In genomic region chr11:66275984-66276612, GRCh38 we compare ENCODE assay signal across 24 cellular contexts. TPM values are rescaled to one million over a fixed set of nuclear protein-coding genes. Genes with fewer than 3 reads are reported as not detected.
"Had no signal": no experiment of that assay in that cellular context is flagged by ENCODE, and none has a peak within 500 bp of the region (broad histone marks: within the 10 kb centered on the region; RNA-seq: fewer than 3 reads in every experiment).

No MANE protein-coding gene starts in this region.

- H3K27me3 ChIP-seq: colonic mucosa, hepatocyte, ovary, right atrium auricular region, transverse colon had no signal

- H3K4me1 Mint-ChIP-seq: endodermal cell had no signal

- H3K4me2 ChIP-seq: hepatocyte had no signal

- FAIRE-seq: endothelial cell of umbilical vein, small intestine had no signal

- DNase-seq: colonic mucosa; dermis blood vessel endothelial cell; endodermal cell; erythroblast; foreskin keratinocyte; kidney glomerular epithelial cell; mammary epithelial cell; mucosa of descending colon; naive thymus-derived CD8-positive, alpha-beta T cell; nucleus accumbens; ovary; small intestine; stimulated activated CD4-positive, alpha-beta T cell treated with anti-CD3 and anti-CD28 coated beads, Interleukin-12 subunit alpha, Interleukin-12 subunit beta, amount 100 ng/mL, for 4 hours; stimulated activated naive CD4-positive, alpha-beta T cell; stomach; substantia nigra; transverse colon had no signal

- H3K27ac ChIP-seq: colonic mucosa, foreskin keratinocyte, hepatocyte, ovary, right atrium auricular region, thoracic aorta, transverse colon had no signal

- H3K36me3 ChIP-seq: ovary had no signal

- H3K27ac Mint-ChIP-seq: endodermal cell had no signal

- H3K4me3 ChIP-seq: colonic mucosa, hepatocyte, mucosa of descending colon, ovary, right atrium auricular region, stomach, thoracic aorta, transverse colon had no signal

- H2AFZ ChIP-seq: hepatocyte had no signal

- H3K9me3 ChIP-seq: colonic mucosa, mucosa of descending colon, ovary, right atrium auricular region, stomach, thoracic aorta, transverse colon had no signal

- H3K9me3 Mint-ChIP-seq: endodermal cell; naive thymus-derived CD8-positive, alpha-beta T cell had no signal

- H3K4me3 Mint-ChIP-seq: endodermal cell had no signal

- ATAC-seq: foreskin keratinocyte; left lobe of liver; mucosa of descending colon; naive thymus-derived CD8-positive, alpha-beta T cell had no signal

- H3K4me1 ChIP-seq: colonic mucosa, foreskin keratinocyte had no signal

RNA-seq across cellular contexts. Expression of gene CNIH2, which starts 1.9 kb away (rescaled TPM):
- total RNA-seq: dermis blood vessel endothelial cell, posterior vena cava, right atrium auricular region, stomach, thoracic aorta had no signal
- polyA plus RNA-seq: naive thymus-derived CD8-positive, alpha-beta T cell had no signal

RNA-seq across cellular contexts. Expression of gene TMEM151A, which starts 15.6 kb away (rescaled TPM):
- total RNA-seq: dermis blood vessel endothelial cell, endothelial cell of umbilical vein, lower leg skin, posterior vena cava had no signal
- polyA plus RNA-seq: endothelial cell of umbilical vein; naive thymus-derived CD8-positive, alpha-beta T cell had no signal
